13 cellular contexts compared by ENCODE assay signal in the genomic region with DNA sequence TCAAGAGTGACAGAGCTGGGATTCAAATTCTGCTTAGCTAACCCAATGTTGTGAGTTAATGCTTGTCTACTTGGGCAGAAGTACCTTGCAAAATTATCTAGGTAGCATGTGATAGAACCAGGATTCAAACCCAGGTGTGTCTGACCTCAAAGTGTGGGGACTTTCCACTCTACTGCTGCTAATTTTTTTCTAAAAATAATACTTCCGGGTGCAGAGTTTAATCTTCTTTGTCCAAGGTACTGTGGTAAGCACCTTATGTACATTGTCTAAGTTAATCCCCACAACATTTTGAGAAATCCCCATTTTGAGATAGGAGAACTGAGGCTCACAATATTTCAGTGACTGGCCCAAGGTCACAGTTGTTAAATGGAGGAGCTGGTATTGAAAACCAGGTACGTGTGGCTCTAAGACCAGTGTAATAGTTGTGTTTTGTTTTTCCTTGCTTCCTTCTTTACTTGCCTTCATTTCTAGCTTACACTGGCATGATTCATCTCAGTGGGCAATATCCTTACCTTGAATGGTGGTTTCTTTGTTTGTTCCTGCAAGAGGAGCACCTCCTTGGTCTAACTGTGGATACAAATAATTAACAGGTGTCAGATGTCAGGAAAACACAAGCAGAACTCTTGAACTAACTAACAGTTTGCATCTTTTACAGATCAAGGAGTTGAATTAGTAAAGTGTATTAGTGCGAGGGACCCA. TPM values are rescaled to one million over a fixed set of nuclear protein-coding genes. Genes with fewer than 3 reads are reported as not detected.
DNase-seq lines count a peak whose midpoint lies in the region; ATAC-seq and TF ChIP-seq lines count a peak whose summit lies in the region.
"Had no signal": no experiment of that assay in that cellular context is flagged by ENCODE, and none has a peak within 500 bp of the region (broad histone marks: within the 10 kb centered on the region; RNA-seq: fewer than 3 reads in every experiment).

No MANE protein-coding gene starts in this region.

- H3K27me3 ChIP-seq in HAP-1 (ENCODE audit: low read depth) (peaks cover 5% of the 10 kb centered on the region), smooth muscle cell (ENCODE audit: low read depth) (no peaks in the 10 kb centered on the region)

- no peaks in the 10 kb centered on the region for H3K79me2 ChIP-seq in smooth muscle cell (ENCODE audit: low read depth)

- WGBS in smooth muscle cell (ENCODE audit: low lambda C conversion rate), result 86% methylated on average over 3 of the region's 3 CpGs

- ATAC-seq in GM18502 (IDR thresholded peaks at IDR 0.05; ENCODE audit: poor library complexity, unreplicated experiment) (peak; percentile 79), GM19468 (IDR thresholded peaks at IDR 0.05; ENCODE audit: extremely low read depth, unreplicated experiment) (peak; percentile 65), HG03095 (IDR thresholded peaks at IDR 0.05; ENCODE audit: unreplicated experiment) (peak; percentile 64)
- ATAC-seq: T-helper 17 cell had no signal

- no peaks in the 10 kb centered on the region for H4K20me1 ChIP-seq in smooth muscle cell (ENCODE audit: low read depth)

- H3K9me3 ChIP-seq in HAP-1, result no peaks in the 10 kb centered on the region
- H3K9me3 ChIP-seq in smooth muscle cell (replicated peaks; ENCODE audit: low read depth), result no peaks in the 10 kb centered on the region

- H3K4me1 ChIP-seq in HAP-1, result no peaks in the 10 kb centered on the region
- no peaks in the 10 kb centered on the region for H3K4me1 ChIP-seq in smooth muscle cell (ENCODE audit: low read depth)

- H3K4me2 ChIP-seq in smooth muscle cell, result no peak overlapping the region

- H3F3A ChIP-seq in smooth muscle cell (ENCODE audit: low read depth), result no peaks in the 10 kb centered on the region

- H3K4me3 ChIP-seq in HAP-1 (no peak overlapping the region), smooth muscle cell (no peak overlapping the region)

- no peak for TF ChIP-seq CTCF in smooth muscle cell (IDR thresholded peaks at IDR 0.05; ENCODE audit: borderline replicate concordance, insufficient read depth, poor library complexity, severe bottlenecking)

- in situ Hi-C loops in HAP-1 (cut with MboI; ENCODE audit: low sequenced_read_pairs), result no loop called here

- H3K27ac ChIP-seq in smooth muscle cell (ENCODE audit: low read depth), result no peak overlapping the region

- H2AFZ ChIP-seq in smooth muscle cell (ENCODE audit: low read depth), result no peak overlapping the region

- DNase-seq in RPMI8226, result peak; percentile 57
- DNase-seq in T-helper 1 cell, result no peak
- no peak for DNase-seq in HAP-1 (ENCODE audit: low spot score in 2 of 2)
- no peak for DNase-seq in smooth muscle cell (lab: John Stamatoyannopoulos, UW; ENCODE audit: unreplicated experiment)
- no peak for DNase-seq in SW 1271 (lab: John Stamatoyannopoulos, UW)
- DNase-seq: activated naive CD8-positive, alpha-beta T cell treated with anti-CD3 and anti-CD28 coated beads, Interleukin-2, amount 10 ng/mL, durations not matched to agents 7 days and 5 days; T-helper 17 cell had no signal

- no peaks in the 10 kb centered on the region for H3K36me3 ChIP-seq in HAP-1 (replicated peaks)
- H3K36me3 ChIP-seq in smooth muscle cell (ENCODE audit: low read depth), result no peaks in the 10 kb centered on the region

- no peak overlapping the region for H3K9ac ChIP-seq in smooth muscle cell (ENCODE audit: low read depth)

RNA-seq across cellular contexts. Expression of gene ALDOB, which starts 7.5 kb away (rescaled TPM):
- total RNA-seq in smooth muscle cell, result not detected in 2 replicates
- polyA plus RNA-seq in smooth muscle cell, result not detected in 2 replicates
- total RNA-seq: activated CD8-positive, alpha-beta memory T cell treated with anti-CD3 and anti-CD28 coated beads for 36 hours; activated naive CD8-positive, alpha-beta T cell treated with anti-CD3 and anti-CD28 coated beads, Interleukin-2, amount 10 ng/mL, durations not matched to agents 7 days and 5 days; fibroblast of villous mesenchyme; myocyte; T-helper 17 cell had no signal

RNA-seq across cellular contexts. Expression of gene ZNF189, which starts 29.5 kb away (rescaled TPM):
- total RNA-seq in smooth muscle cell, result 12.9 and 21.7 TPM in 2 replicates
- polyA plus RNA-seq in smooth muscle cell, result 2.7 and 3.2 TPM in 2 replicates

RNA-seq across cellular contexts. Expression of gene MRPL50, which starts 29.7 kb away (rescaled TPM):
- total RNA-seq in smooth muscle cell, result 13.3 and 15.5 TPM in 2 replicates
- polyA plus RNA-seq in smooth muscle cell, result 13.7 and 14.1 TPM in 2 replicates

RNA-seq across cellular contexts. Expression of gene BAAT, which starts 43.3 kb away (rescaled TPM):
- total RNA-seq in smooth muscle cell, result 0.04 TPM in 1 of 2 replicates, not detected in the other
- not detected in 2 replicates for polyA plus RNA-seq in smooth muscle cell
- total RNA-seq: activated naive CD8-positive, alpha-beta T cell treated with anti-CD3 and anti-CD28 coated beads, Interleukin-2, amount 10 ng/mL, durations not matched to agents 7 days and 5 days; T-helper 17 cell had no signal
